Comparison of ENCODE assay signal across 1 cellular context in the genomic region with DNA sequence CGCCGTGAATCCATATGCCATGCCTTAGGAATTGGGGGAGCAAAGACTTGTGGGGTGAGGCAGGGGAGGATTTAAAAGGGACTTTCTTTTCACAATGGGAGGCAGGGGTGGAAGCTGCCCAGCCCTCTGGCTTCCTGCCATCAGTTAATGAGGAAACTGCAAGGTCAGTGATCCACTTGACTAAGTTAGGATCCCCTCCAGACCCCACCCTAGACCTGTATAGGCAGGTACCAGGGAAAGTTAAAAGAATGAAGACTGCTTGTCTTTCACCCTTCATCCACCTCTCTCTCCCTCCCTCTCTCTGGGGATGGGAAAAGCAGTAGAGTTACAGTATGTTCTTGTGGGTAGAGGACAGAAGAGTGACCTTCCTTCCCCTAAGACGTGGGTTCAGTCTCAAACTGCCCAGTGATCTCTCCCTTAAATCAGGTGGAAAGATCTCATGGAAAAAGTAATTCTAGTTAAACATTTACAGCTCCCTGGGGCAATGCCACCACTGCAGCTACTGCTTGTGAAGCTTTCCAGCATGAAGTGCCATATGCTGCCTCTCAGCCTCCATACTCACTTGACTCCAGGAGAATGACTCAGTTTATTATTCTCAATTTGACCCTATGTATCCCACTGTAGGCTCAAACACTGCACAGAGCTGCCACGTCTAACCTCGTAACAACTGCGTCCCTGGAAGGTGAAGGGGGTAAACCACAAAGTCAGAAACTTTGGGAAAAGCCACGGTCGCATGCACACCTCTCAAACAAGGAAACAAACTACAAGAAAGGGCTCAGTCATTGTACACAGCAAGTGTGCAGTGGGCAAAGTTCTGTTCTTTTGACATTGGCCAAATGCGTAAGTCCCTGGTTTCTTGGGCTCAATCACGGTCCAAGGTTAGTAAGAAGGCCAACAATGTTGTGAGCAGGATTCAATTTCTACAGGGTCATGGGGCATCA.
TF ChIP-seq lines count a peak whose summit lies in the region.

No MANE protein-coding gene starts in this region.

TF ChIP-seq in HCT116, 20 proteins besides CTCF, POLR2A, EP300 and RAD21:
- TF ChIP-seq REST (IDR thresholded peaks at IDR 0.05; ENCODE audit: low read depth) (no peak), EGR1 (IDR thresholded peaks at IDR 0.05; ENCODE audit: low read depth) (no peak), SP1 (IDR thresholded peaks at IDR 0.05; ENCODE audit: low read depth) (no peak), EZH2 (IDR thresholded peaks at IDR 0.05) (no peak), ELF1 (IDR thresholded peaks at IDR 0.05; ENCODE audit: borderline replicate concordance, low read depth) (no peak), EZH2phosphoT487 (IDR thresholded peaks at IDR 0.05; ENCODE audit: borderline replicate concordance) (no peak), ZBTB33 (IDR thresholded peaks at IDR 0.05; ENCODE audit: extremely low read depth, insufficient replicate concordance, low read length) (no peak), ZFX (IDR thresholded peaks at IDR 0.05) (no peak), FOSL1 (IDR thresholded peaks at IDR 0.05; ENCODE audit: low read depth) (no peak), TCF7L2 (IDR thresholded peaks at IDR 0.05; ENCODE audit: borderline replicate concordance, extremely low read depth, insufficient read depth, insufficient read length) (no peak), SRF (IDR thresholded peaks at IDR 0.05; ENCODE audit: low read depth) (no peak), YY1 (IDR thresholded peaks at IDR 0.05; ENCODE audit: extremely low read depth, insufficient replicate concordance, low read depth, low read length) (no peak), ATF3 (IDR thresholded peaks at IDR 0.05) (no peak), SIN3A (IDR thresholded peaks at IDR 0.05; ENCODE audit: low read depth) (no peak), JUND (IDR thresholded peaks at IDR 0.05) (no peak), CEBPB (IDR thresholded peaks at IDR 0.05; ENCODE audit: low read depth) (no peak), POLR2AphosphoS5 (IDR thresholded peaks at IDR 0.05; ENCODE audit: low read depth, low read length) (no peak; the same call in 1 of the 2 replicates)
- TF ChIP-seq, protein P1, sequence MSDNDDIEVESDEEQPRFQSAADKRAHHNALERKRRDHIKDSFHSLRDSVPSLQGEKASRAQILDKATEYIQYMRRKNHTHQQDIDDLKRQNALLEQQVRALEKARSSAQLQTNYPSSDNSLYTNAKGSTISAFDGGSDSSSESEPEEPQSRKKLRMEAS (IDR thresholded peaks at IDR 0.05), result no peak
